In the genomic region with DNA sequence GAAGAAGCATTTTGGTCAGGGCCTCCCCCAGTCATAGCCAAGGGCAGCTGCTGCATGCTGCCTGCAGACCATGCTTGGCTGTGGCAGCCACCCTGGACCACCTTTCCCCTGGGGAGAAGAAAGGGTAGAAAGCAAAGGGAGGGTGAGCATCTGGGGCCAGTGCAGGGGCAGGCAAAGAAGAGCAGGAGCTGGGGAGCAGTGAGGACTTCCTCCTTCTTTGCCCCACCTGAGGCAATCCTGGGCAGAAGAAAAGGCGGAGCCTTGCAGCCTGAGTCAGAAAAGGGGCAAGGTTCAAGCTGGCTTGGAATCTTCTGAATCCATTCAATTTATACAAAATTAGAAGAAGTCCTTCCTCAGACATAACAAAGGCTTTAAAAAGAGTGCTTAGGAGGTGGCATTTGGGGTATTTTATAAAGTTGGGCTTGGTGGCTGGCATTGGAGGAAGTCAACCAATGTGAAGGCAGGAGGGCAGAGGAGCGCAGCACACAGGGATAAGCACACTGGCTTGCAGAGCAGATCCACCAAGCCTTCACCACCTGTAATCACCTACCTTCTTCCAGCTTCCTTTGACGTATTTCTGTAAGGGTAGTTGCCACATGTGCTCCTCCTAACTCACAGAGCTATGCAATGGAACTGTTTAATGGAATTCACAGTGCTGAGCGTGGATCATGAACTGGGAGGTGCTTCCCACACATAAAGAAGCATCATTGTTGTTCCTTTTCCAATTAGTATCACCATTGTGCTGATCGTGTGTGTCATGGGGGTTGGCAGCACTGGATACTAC, we compare ENCODE assay signal across 14 cellular contexts.
DNase-seq lines count a peak whose midpoint lies in the region; ATAC-seq and TF ChIP-seq lines count a peak whose summit lies in the region.
"Had no signal": no experiment of that assay in that cellular context is flagged by ENCODE, and none has a peak within 500 bp of the region (broad histone marks: within the 10 kb centered on the region; RNA-seq: fewer than 3 reads in every experiment).

No MANE protein-coding gene starts in this region.

- no peaks in the 10 kb centered on the region for H3K9me3 Mint-ChIP-seq in stimulated activated memory B cell treated with anti-CD40 and anti-IgM and Interleukin-4, amounts not matched to agents 10 μg/mL and 1 μg/mL and 100 μg/mL, for 72 hours
- H3K9me3 Mint-ChIP-seq: endodermal cell; IgD-negative memory B cell; naive thymus-derived CD8-positive, alpha-beta T cell had no signal

- intact Hi-C loops in left colon (cut with DNase I, micrococcal nuclease): no loop called here
- intact Hi-C loops in aorta (cut with DNase I): no loop called here

- H3K36me3 ChIP-seq in Peyer's patch (peaks cover 0 to 6% (median 0%) of the 10 kb centered on the region in 3 donors), aorta (ENCODE audit: control insufficient read depth in 1 of 2, insufficient read depth in 2 of 2, low read length in 1 of 2) (peaks cover 0 to 1% of the 10 kb centered on the region in 2 donors), MG63 (peaks cover 3% of the 10 kb centered on the region; the same call in 1 of the 2 replicates)

- 96 to 97% methylated on average over 5 of the region's 5 CpGs for WGBS in aorta, 2 donors

- H3K9me3 ChIP-seq in Peyer's patch (no peaks in the 10 kb centered on the region), aorta (ENCODE audit: control insufficient read depth, low read length) (no peaks in the 10 kb centered on the region), MG63 (no peaks in the 10 kb centered on the region)

- peak overlapping the region; percentile 4 for H3K27ac Mint-ChIP-seq in stimulated activated memory B cell treated with anti-CD40 and anti-IgM and Interleukin-4, amounts not matched to agents 10 μg/mL and 1 μg/mL and 100 μg/mL, for 72 hours
- H3K27ac Mint-ChIP-seq: endodermal cell, IgD-negative memory B cell had no signal

- DNase-seq in SKM-1 treated with dmso at 0.1 percent for 144 hours (lab: John Stamatoyannopoulos, UW; ENCODE audit: unreplicated experiment): peak; percentile 8
- DNase-seq in SKM-1 (lab: John Stamatoyannopoulos, UW; ENCODE audit: unreplicated experiment): no peak
- DNase-seq in Peyer's patch: peak in 2 of 3 donors; percentile 62 to 80
- peak; percentile 54 to 73 for DNase-seq in left colon
- no peak for DNase-seq in aorta
- DNase-seq in COLO668 (lab: John Stamatoyannopoulos, UW; ENCODE audit: unreplicated experiment): no peak
- DNase-seq in MG63: no peak
- DNase-seq: activated naive CD4-positive, alpha-beta T cell treated with Interleukin-2 at 50 U/mL for 16 hours; endodermal cell; kidney; naive thymus-derived CD8-positive, alpha-beta T cell; NCI-H187 treated with DMSO at 0.1 percent for 48 hours had no signal

- ATAC-seq in left colon (peak; percentile 97), aorta (ENCODE audit: low FRiP score) (no peak)
- ATAC-seq in stimulated activated memory B cell treated with anti-CD40 and anti-IgM and Interleukin-4, amounts not matched to agents 10 μg/mL and 1 μg/mL and 100 μg/mL, for 72 hours: no peak
- ATAC-seq: naive thymus-derived CD8-positive, alpha-beta T cell had no signal

- H3K4me1 Mint-ChIP-seq in stimulated activated memory B cell treated with anti-CD40 and anti-IgM and Interleukin-4, amounts not matched to agents 10 μg/mL and 1 μg/mL and 100 μg/mL, for 72 hours: peaks cover 5% of the 10 kb centered on the region
- H3K4me1 Mint-ChIP-seq: IgD-negative memory B cell had no signal

- H3K4me3 Mint-ChIP-seq in stimulated activated memory B cell treated with anti-CD40 and anti-IgM and Interleukin-4, amounts not matched to agents 10 μg/mL and 1 μg/mL and 100 μg/mL, for 72 hours: no peak overlapping the region
- H3K4me3 Mint-ChIP-seq: endodermal cell; IgD-negative memory B cell; naive thymus-derived CD8-positive, alpha-beta T cell had no signal

- peaks cover 0 to 5% (median 0%) of the 10 kb centered on the region in 4 donors for H3K4me1 ChIP-seq in Peyer's patch
- no peaks in the 10 kb centered on the region for H3K4me1 ChIP-seq in aorta (ENCODE audit: control insufficient read depth in 1 of 2, insufficient read depth in 2 of 2, low read length in 2 of 2)

- H3K4me3 ChIP-seq in Peyer's patch (no peak overlapping the region), aorta (ENCODE audit: low read length in 2 of 2) (no peak overlapping the region), MG63 (no peak overlapping the region)

- H3K27me3 ChIP-seq in Peyer's patch (no peaks in the 10 kb centered on the region), aorta (ENCODE audit: control insufficient read depth in 1 of 2, insufficient read depth in 2 of 2, low read length in 1 of 2) (no peaks in the 10 kb centered on the region), MG63 (no peaks in the 10 kb centered on the region)

- H3K27ac ChIP-seq in Peyer's patch (peak overlapping the region in 2 of 4 donors; percentile 24 to 71), aorta (ENCODE audit: low read depth in 1 of 2, low read length in 2 of 2) (no peak overlapping the region)

- no peak for TF ChIP-seq POLR2A in Peyer's patch (IDR thresholded peaks at IDR 0.05)

- TF ChIP-seq CTCF in Peyer's patch (IDR thresholded peaks at IDR 0.05): no peak

- no peaks in the 10 kb centered on the region for H3K27me3 Mint-ChIP-seq in stimulated activated memory B cell treated with anti-CD40 and anti-IgM and Interleukin-4, amounts not matched to agents 10 μg/mL and 1 μg/mL and 100 μg/mL, for 72 hours
- H3K27me3 Mint-ChIP-seq: IgD-negative memory B cell; naive thymus-derived CD8-positive, alpha-beta T cell had no signal

- H3K36me3 Mint-ChIP-seq in stimulated activated memory B cell treated with anti-CD40 and anti-IgM and Interleukin-4, amounts not matched to agents 10 μg/mL and 1 μg/mL and 100 μg/mL, for 72 hours: peaks cover 33% of the 10 kb centered on the region

Comparison
In these comparisons a context has a peak if more than half of its experiments do, and no peak if none do; other contexts are left out.
1. DNase-seq: peak in SKM-1 treated with dmso at 0.1 percent for 144 hours (single experiment), Peyer's patch (2 of 3) and left colon (2 of 2); none in SKM-1 (single experiment), aorta (0 of 2), COLO668 (single experiment) and MG63 (single experiment).